In the genomic region with DNA sequence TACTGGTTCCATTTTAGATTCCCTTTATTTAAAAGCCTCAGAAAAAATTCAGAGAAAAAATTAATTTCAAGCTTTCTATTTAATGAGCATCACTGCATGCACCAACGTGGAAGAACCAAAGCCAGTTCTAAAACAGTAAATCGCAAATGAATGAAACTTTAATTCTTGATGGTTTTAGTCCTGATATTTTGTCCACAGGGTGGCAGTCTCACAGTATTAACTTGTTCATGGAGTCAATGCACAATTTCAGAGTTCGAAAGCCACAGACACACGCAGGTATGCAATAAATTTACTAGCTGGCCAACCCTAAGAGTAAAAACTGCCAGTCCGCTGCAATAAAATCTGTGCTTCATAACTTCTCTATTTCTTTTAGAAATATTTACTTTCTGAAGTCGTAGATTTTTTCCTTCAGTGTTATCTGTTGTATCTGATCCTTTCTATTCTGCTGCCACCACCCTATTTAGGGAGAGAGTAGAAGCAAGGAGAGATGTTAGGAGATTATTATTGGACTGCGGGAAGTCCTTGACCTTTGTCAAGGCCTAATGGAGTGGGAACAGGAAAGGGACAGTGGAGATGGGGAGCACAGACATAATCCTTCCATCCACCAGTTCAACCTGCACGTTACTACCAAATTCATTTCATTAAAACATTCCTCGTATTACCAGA, we compare ENCODE assay signal across 8 cellular contexts. TPM values are rescaled to one million over a fixed set of nuclear protein-coding genes. Genes with fewer than 3 reads are reported as not detected.
A peak's percentile ranks its signal among the peaks of the same experiment; 100 is the strongest.
DNase-seq lines count a peak whose midpoint lies in the region; ATAC-seq, FAIRE-seq and TF ChIP-seq lines count a peak whose summit lies in the region.

No MANE protein-coding gene starts in this region.

- peaks cover 75% of the 10 kb centered on the region for H4K20me1 ChIP-seq in astrocyte (ENCODE audit: insufficient read depth, low read length)

- peak; percentile 9 for FAIRE-seq in astrocyte (lab: Jason Lieb, UNC)

- ATAC-seq in GM21360 (IDR thresholded peaks at IDR 0.05; ENCODE audit: unreplicated experiment): peak; percentile 41

- H3K36me3 Mint-ChIP-seq in Caco-2 (ENCODE audit: insufficient read depth, unreplicated experiment): peaks cover 73% of the 10 kb centered on the region
- peaks cover under 1% of the 10 kb centered on the region for H3K36me3 Mint-ChIP-seq in astrocyte (ENCODE audit: low read depth, unreplicated experiment)
- H3K36me3 Mint-ChIP-seq in immature natural killer cell: no peaks in the 10 kb centered on the region

- no peak for TF ChIP-seq POLR2A in lower leg skin (IDR thresholded peaks at IDR 0.05)

- H3K4me2 ChIP-seq in astrocyte (ENCODE audit: low read length): no peak overlapping the region

- no TSS peak for BruUV-seq in Caco-2 (replicated peaks; lab: Mats Ljungman, UMichigan)

- POLR2A ChIA-PET in Caco-2 (lab: Charles Lee): interaction anchor here (0.6 kb wide), 1 partner anchor 196 kb away, joined by 3 read pairs; no protein-coding TSS in a partner anchor

- H3K9ac ChIP-seq in astrocyte (ENCODE audit: low read length): no peak overlapping the region

- H3K27me3 ChIP-seq in Caco-2 (replicated peaks; ENCODE audit: control insufficient read depth, insufficient read depth, low read length): no peaks in the 10 kb centered on the region
- no peaks in the 10 kb centered on the region for H3K27me3 ChIP-seq in astrocyte (ENCODE audit: insufficient read depth, low read length)

- no peaks in the 10 kb centered on the region for H3K9me3 ChIP-seq in Caco-2
- no peaks in the 10 kb centered on the region for H3K9me3 ChIP-seq in astrocyte (ENCODE audit: insufficient read depth, low read depth, low read length)

- H3K4me1 Mint-ChIP-seq in Caco-2 (ENCODE audit: low read depth, unreplicated experiment): peaks cover 47% of the 10 kb centered on the region
- peaks cover 34% of the 10 kb centered on the region for H3K4me1 Mint-ChIP-seq in astrocyte (ENCODE audit: low read depth, unreplicated experiment)
- H3K4me1 Mint-ChIP-seq in immature natural killer cell: peaks cover 26 to 41% of the 10 kb centered on the region in 2 donors

- H3K27ac Mint-ChIP-seq in Caco-2 (ENCODE audit: unreplicated experiment): peak overlapping the region; percentile 47
- no peak overlapping the region for H3K27ac Mint-ChIP-seq in astrocyte (ENCODE audit: unreplicated experiment)
- no peak overlapping the region for H3K27ac Mint-ChIP-seq in immature natural killer cell

- H3K4me1 ChIP-seq in Caco-2: peaks cover 43% of the 10 kb centered on the region
- no peaks in the 10 kb centered on the region for H3K4me1 ChIP-seq in astrocyte (ENCODE audit: insufficient read depth, low read length)

- TF ChIP-seq CTCF in Caco-2 (IDR thresholded peaks at IDR 0.05; ENCODE audit: insufficient read depth in 1 of 2, low read depth in 1 of 2, low read length in 1 of 2, severe bottlenecking in 1 of 2, unreplicated experiment in 1 of 2): peak; percentile 51 to 66
- peak; percentile 60 for TF ChIP-seq CTCF in astrocyte (IDR thresholded peaks at IDR 0.05; ENCODE audit: insufficient read depth, low read depth, low read length)
- no peak for TF ChIP-seq CTCF in lower leg skin (IDR thresholded peaks at IDR 0.05)

- no peak overlapping the region for H3K27ac ChIP-seq in astrocyte (ENCODE audit: low read depth, low read length)

- peaks cover 4% of the 10 kb centered on the region; the same call in 1 of the 2 replicates for H3K36me3 ChIP-seq in Caco-2 (ENCODE audit: control insufficient read depth, insufficient read depth, low read length)
- no peaks in the 10 kb centered on the region for H3K36me3 ChIP-seq in astrocyte (ENCODE audit: insufficient read depth, low read length)

- peaks cover 8% of the 10 kb centered on the region for H3K9me3 Mint-ChIP-seq in Caco-2 (ENCODE audit: unreplicated experiment)
- peaks cover 3% of the 10 kb centered on the region for H3K9me3 Mint-ChIP-seq in astrocyte (ENCODE audit: unreplicated experiment)
- no peaks in the 10 kb centered on the region for H3K9me3 Mint-ChIP-seq in immature natural killer cell

- H3K79me2 ChIP-seq in astrocyte (ENCODE audit: insufficient read depth, low read length): peaks cover 86% of the 10 kb centered on the region

- CTCF ChIA-PET in Caco-2 (lab: Charles Lee): interaction anchor here (0.6 to 1.5 kb wide), 6 partner anchors 10 to 133 kb away, joined by 3 to 8 read pairs (median 4); a partner anchor contains a TSS

- no peak overlapping the region for H2AFZ ChIP-seq in astrocyte (ENCODE audit: low read depth, low read length)

- intact Hi-C loops in Caco-2 (cut with micrococcal nuclease; ENCODE audit: unreplicated experiment): loop anchor here (1.0 kb wide), 2 partner anchors 60 to 80 kb away; no protein-coding TSS in a partner anchor
- intact Hi-C loops in lower leg skin (cut with DNase I; ENCODE audit: low total_unique reads): no loop called here

- H3K4me3 ChIP-seq in Caco-2 (ENCODE audit: low read depth, low read length) (no peak overlapping the region), astrocyte (ENCODE audit: insufficient read depth, low read depth, low read length) (no peak overlapping the region), lower leg skin (ENCODE audit: low read depth, poor library complexity, severe bottlenecking) (no peak overlapping the region)

- H3K27me3 Mint-ChIP-seq in Caco-2 (ENCODE audit: insufficient read depth, unreplicated experiment) (no peaks in the 10 kb centered on the region), astrocyte (ENCODE audit: low read depth, unreplicated experiment) (no peaks in the 10 kb centered on the region), immature natural killer cell (ENCODE audit: low read depth in 3 of 3) (peaks cover 0 to 2% (median 2%) of the 10 kb centered on the region in 3 donors)

- peak; percentile 46 to 57 for DNase-seq in Caco-2
- DNase-seq in NOMO-1 treated with dmso at 0.1 percent for 144 hours (lab: John Stamatoyannopoulos, UW; ENCODE audit: unreplicated experiment): peak; percentile 55
- DNase-seq in astrocyte (ENCODE audit: low read depth): peak; percentile 61
- DNase-seq in immature natural killer cell: peak; percentile 38 to 43 (median 40)
- DNase-seq in stimulated activated CD8-positive, alpha-beta memory T cell treated with anti-CD3 and anti-CD28 coated beads, Interleukin-4, amount 100 ng/mL, for 48 hours: peak; percentile 44
- no peak for DNase-seq in GM19240 (ENCODE audit: insufficient read length, low spot score)
- no peak for DNase-seq in lower leg skin (ENCODE audit: low spot score in 2 of 2)

- H3K4me3 Mint-ChIP-seq in Caco-2 (ENCODE audit: unreplicated experiment) (no peak overlapping the region), astrocyte (ENCODE audit: unreplicated experiment) (no peak overlapping the region), immature natural killer cell (peak overlapping the region in 2 of 5 donors; percentile 7 to 34)

- WGBS in lower leg skin, 2 donors: 50 to 51% methylated on average over 9 of the region's 9 CpGs

RNA-seq across cellular contexts. Expression of a gene that starts 7.0 kb away (rescaled TPM):
- 12.9 and 13.6 TPM in 2 replicates for total RNA-seq in Caco-2 (2022)
- 10.4 and 10.6 TPM in 2 replicates for total RNA-seq in astrocyte
- polyA plus RNA-seq in immature natural killer cell: 1 to 10 TPM; 3.6 to 5.4 (median 4.4) TPM
- total RNA-seq in lower leg skin: 10 to 100 TPM in 2 of 4 donors, 1 to 10 TPM in 2; 7.2 to 11.2 (median 9.8) TPM

RNA-seq across cellular contexts. Expression of a gene that starts 35.2 kb away (rescaled TPM):
- total RNA-seq in Caco-2 (2022) (108 and 116 TPM in 2 replicates), astrocyte (69.1 and 75.1 TPM in 2 replicates), lower leg skin (100 to 1,000 TPM; 112 to 137 (median 125) TPM)
- polyA plus RNA-seq in immature natural killer cell: 100 to 1,000 TPM in 1 of 3 donors, 10 to 100 TPM in 2; 76.8 to 128 (median 92.9) TPM

Comparison
In these comparisons a context has a peak if more than half of its experiments do, and no peak if none do; other contexts are left out.
1. DNase-seq: peak in Caco-2 (2 of 2), NOMO-1 treated with dmso at 0.1 percent for 144 hours (single experiment), astrocyte (single experiment), immature natural killer cell (3 of 3) and stimulated activated CD8-positive, alpha-beta memory T cell treated with anti-CD3 and anti-CD28 coated beads, Interleukin-4, amount 100 ng/mL, for 48 hours (single experiment); none in GM19240 (single experiment) and lower leg skin (0 of 2).
2. CTCF ChIP-seq: peak in Caco-2 (2 of 2) and astrocyte (single experiment); none in lower leg skin (0 of 3).